ENCODE assay signal across 13 cellular contexts in genomic region chr5:87354496-87354895, GRCh38. TPM values are rescaled to one million over a fixed set of nuclear protein-coding genes. Genes with fewer than 3 reads are reported as not detected.
DNase-seq lines count a peak whose midpoint lies in the region; ATAC-seq and TF ChIP-seq lines count a peak whose summit lies in the region.
"Had no signal": no experiment of that assay in that cellular context is flagged by ENCODE, and none has a peak within 500 bp of the region (broad histone marks: within the 10 kb centered on the region; RNA-seq: fewer than 3 reads in every experiment).

No MANE protein-coding gene starts in this region.

- no peak for ATAC-seq in CD8-positive, alpha-beta T cell
- peak; percentile 93 for ATAC-seq in GM19395 (IDR thresholded peaks at IDR 0.05; ENCODE audit: unreplicated experiment)
- peak; percentile 60 for ATAC-seq in HG02852 (IDR thresholded peaks at IDR 0.05; ENCODE audit: unreplicated experiment)
- peak; percentile 65 for ATAC-seq in HG03558 (IDR thresholded peaks at IDR 0.05; ENCODE audit: extremely low read depth, unreplicated experiment)
- no peak for ATAC-seq in GM19455 (IDR thresholded peaks at IDR 0.05; ENCODE audit: unreplicated experiment)
- ATAC-seq: activated CD4-positive, alpha-beta T cell treated with anti-CD3 and anti-CD28 coated beads for 36 hours had no signal

- H3K27me3 ChIP-seq in CD8-positive, alpha-beta T cell (ENCODE audit: insufficient read depth, low read length): no peaks in the 10 kb centered on the region
- H3K27me3 ChIP-seq: tibial nerve had no signal

- CTCF ChIA-PET in CD8-positive, alpha-beta T cell (lab: Charles Lee): no interaction called here

- peak overlapping the region; percentile 29 for H3K27ac Mint-ChIP-seq in CD8-positive, alpha-beta T cell
- no peak overlapping the region for H3K27ac Mint-ChIP-seq in type B pancreatic cell
- H3K27ac Mint-ChIP-seq: activated CD4-positive, alpha-beta T cell treated with anti-CD3 and anti-CD28 coated beads for 36 hours had no signal

- no peak overlapping the region for H3K4me3 ChIP-seq in CD8-positive, alpha-beta T cell (ENCODE audit: low read depth, low read length)
- H3K4me3 ChIP-seq: tibial nerve had no signal

- H3K27me3 Mint-ChIP-seq in CD8-positive, alpha-beta T cell (ENCODE audit: low read depth): no peaks in the 10 kb centered on the region
- no peaks in the 10 kb centered on the region for H3K27me3 Mint-ChIP-seq in type B pancreatic cell
- H3K27me3 Mint-ChIP-seq: activated CD4-positive, alpha-beta T cell treated with anti-CD3 and anti-CD28 coated beads for 36 hours had no signal

- no peaks in the 10 kb centered on the region for H3K36me3 ChIP-seq in CD8-positive, alpha-beta T cell (ENCODE audit: insufficient read depth, low read length)

- H3K36me3 Mint-ChIP-seq in CD8-positive, alpha-beta T cell: peaks cover 51% of the 10 kb centered on the region
- H3K36me3 Mint-ChIP-seq in type B pancreatic cell: peaks cover 34% of the 10 kb centered on the region

- intact Hi-C loops in CD8-positive, alpha-beta T cell (cut with DNase I, micrococcal nuclease): no loop called here

- POLR2A ChIA-PET in CD8-positive, alpha-beta T cell (lab: Charles Lee): no interaction called here

- no peak for TF ChIP-seq CTCF in CD8-positive, alpha-beta T cell (IDR thresholded peaks at IDR 0.05)
- no peak for TF ChIP-seq CTCF in type B pancreatic cell (conservative IDR thresholded peaks at IDR 0.05)

- no peak for DNase-seq in CD8-positive, alpha-beta T cell
- no peak for DNase-seq in stimulated activated CD4-positive, alpha-beta T cell treated with anti-CD3 and anti-CD28 coated beads, Interleukin-1b, Interleukin-23, amount 100 ng/mL, for 48 hours
- DNase-seq in T-helper 9 cell (no peak), type B pancreatic cell (ENCODE audit: extremely low spot score, unreplicated experiment) (no peak)
- DNase-seq: activated CD4-positive, alpha-beta T cell treated with anti-CD3 and anti-CD28 coated beads for 36 hours; DND-41; NCI-H2081; SW 1271 had no signal

- H3K4me1 ChIP-seq in CD8-positive, alpha-beta T cell (ENCODE audit: insufficient read depth, low read length): no peaks in the 10 kb centered on the region
- H3K4me1 ChIP-seq: tibial nerve had no signal

- H3K9me3 Mint-ChIP-seq in CD8-positive, alpha-beta T cell: no peaks in the 10 kb centered on the region
- peaks cover 5% of the 10 kb centered on the region for H3K9me3 Mint-ChIP-seq in type B pancreatic cell

- no peak overlapping the region for H3K27ac ChIP-seq in CD8-positive, alpha-beta T cell (ENCODE audit: low read depth, low read length)
- H3K27ac ChIP-seq: tibial nerve had no signal

- H3K4me1 Mint-ChIP-seq in CD8-positive, alpha-beta T cell (ENCODE audit: low read depth): peaks cover 17% of the 10 kb centered on the region
- no peaks in the 10 kb centered on the region for H3K4me1 Mint-ChIP-seq in type B pancreatic cell (ENCODE audit: unreplicated experiment)

- no peaks in the 10 kb centered on the region for H3K9me3 ChIP-seq in CD8-positive, alpha-beta T cell (ENCODE audit: low read length)
- H3K9me3 ChIP-seq: tibial nerve had no signal

- H3K4me3 Mint-ChIP-seq in CD8-positive, alpha-beta T cell: no peak overlapping the region
- no peak overlapping the region for H3K4me3 Mint-ChIP-seq in type B pancreatic cell
- H3K4me3 Mint-ChIP-seq: activated CD4-positive, alpha-beta T cell treated with anti-CD3 and anti-CD28 coated beads for 36 hours had no signal

RNA-seq across cellular contexts. Expression of gene CCNH, which starts 58.2 kb away (rescaled TPM):
- 100 to 1,000 TPM; 275 to 279 TPM for total RNA-seq in CD8-positive, alpha-beta T cell
- 34.1 and 34.5 TPM in 2 replicates for total RNA-seq in type B pancreatic cell (ENCODE audit: low replicate concordance)

Comparison
In these comparisons a context has a peak if more than half of its experiments do, and no peak if none do; other contexts are left out.
1. ATAC-seq: peak in GM19395 (single experiment), HG02852 (single experiment) and HG03558 (single experiment); none in CD8-positive, alpha-beta T cell (single experiment) and GM19455 (single experiment).